10 cellular contexts compared by ENCODE assay signal in genomic region chr9:94865599-94866456, GRCh38.
DNase-seq lines count a peak whose midpoint lies in the region; ATAC-seq and TF ChIP-seq lines count a peak whose summit lies in the region.
"Had no signal": no experiment of that assay in that cellular context is flagged by ENCODE, and none has a peak within 500 bp of the region (broad histone marks: within the 10 kb centered on the region; RNA-seq: fewer than 3 reads in every experiment).

No MANE protein-coding gene starts in this region.

- DNase-seq in DMS53 (lab: John Stamatoyannopoulos, UW) = peak; percentile 65
- no peak for DNase-seq in DMS53 treated with DMSO at 0.1 percent for 48 hours (lab: John Stamatoyannopoulos, UW; ENCODE audit: unreplicated experiment)
- DNase-seq in dermis blood vessel endothelial cell = peak; percentile 27
- DNase-seq in mesothelial cell of epicardium (ENCODE audit: low spot score in 2 of 2, unreplicated experiment in 2 of 2) = no peak
- no peak for DNase-seq in upper lobe of left lung

- ATAC-seq in upper lobe of left lung (ENCODE audit: low FRiP score in 2 of 2) = no peak
- no peak for ATAC-seq in HG03378 (IDR thresholded peaks at IDR 0.05; ENCODE audit: unreplicated experiment)
- ATAC-seq in GM21619 (IDR thresholded peaks at IDR 0.05; ENCODE audit: unreplicated experiment) = no peak
- no peak for ATAC-seq in HG02852 (IDR thresholded peaks at IDR 0.05; ENCODE audit: unreplicated experiment)

- no peaks in the 10 kb centered on the region for H3K9me3 Mint-ChIP-seq in mesothelial cell of epicardium
- H3K9me3 Mint-ChIP-seq: dendritic cell treated with granulocyte-macrophage colony-stimulating factor and Interleukin-4, amounts not matched to agents 40 ng/mL and 50 ng/mL, for 4 days had no signal

- peak overlapping the region; percentile 96 for H3K27ac Mint-ChIP-seq in mesothelial cell of epicardium
- H3K27ac Mint-ChIP-seq: dendritic cell treated with granulocyte-macrophage colony-stimulating factor and Interleukin-4, amounts not matched to agents 40 ng/mL and 50 ng/mL, for 4 days had no signal

- no peak overlapping the region for H3K4me3 ChIP-seq in upper lobe of left lung

- H3K27ac ChIP-seq in upper lobe of left lung = peak overlapping the region; percentile 12 to 88 (median 60)
- H3K27ac ChIP-seq: 22Rv1 had no signal

- no peaks in the 10 kb centered on the region for H3K27me3 ChIP-seq in upper lobe of left lung

- H3K4me3 Mint-ChIP-seq in mesothelial cell of epicardium = peak overlapping the region; percentile 13
- H3K4me3 Mint-ChIP-seq: dendritic cell treated with granulocyte-macrophage colony-stimulating factor and Interleukin-4, amounts not matched to agents 40 ng/mL and 50 ng/mL, for 4 days had no signal

- no peak for TF ChIP-seq EP300 in upper lobe of left lung (IDR thresholded peaks at IDR 0.05)

- H3K27me3 Mint-ChIP-seq in mesothelial cell of epicardium (ENCODE audit: low read depth) = no peaks in the 10 kb centered on the region
- H3K27me3 Mint-ChIP-seq: dendritic cell treated with granulocyte-macrophage colony-stimulating factor and Interleukin-4, amounts not matched to agents 40 ng/mL and 50 ng/mL, for 4 days had no signal

- TF ChIP-seq CTCF in mesothelial cell of epicardium (IDR thresholded peaks at IDR 0.05; ENCODE audit: unreplicated experiment) (no peak), upper lobe of left lung (IDR thresholded peaks at IDR 0.05) (no peak)

- H3K4me1 ChIP-seq in upper lobe of left lung = peaks cover 37 to 77% (median 53%) of the 10 kb centered on the region in 4 donors

- no peaks in the 10 kb centered on the region for H3K36me3 ChIP-seq in upper lobe of left lung

- TF ChIP-seq POLR2A in upper lobe of left lung (IDR thresholded peaks at IDR 0.05) = no peak

- WGBS in upper lobe of left lung, 2 donors = 63 to 80% methylated on average over 9 of the region's 9 CpGs

- no peaks in the 10 kb centered on the region for H3K9me3 ChIP-seq in upper lobe of left lung

- no peaks in the 10 kb centered on the region for H3K36me3 Mint-ChIP-seq in mesothelial cell of epicardium

- H3K4me1 Mint-ChIP-seq in mesothelial cell of epicardium = peaks cover 60% of the 10 kb centered on the region

Comparison
In these comparisons a context has a peak if more than half of its experiments do, and no peak if none do; other contexts are left out.
1. DNase-seq: peak in DMS53 (single experiment) and dermis blood vessel endothelial cell (single experiment); none in DMS53 treated with DMSO at 0.1 percent for 48 hours (single experiment), mesothelial cell of epicardium (0 of 2) and upper lobe of left lung (0 of 2).